In genomic region chr2:11590193-11590592, GRCh38 we compare ENCODE assay signal across 35 cellular contexts.
"Had no signal": no experiment of that assay in that cellular context is flagged by ENCODE, and none has a peak within 500 bp of the region (broad histone marks: within the 10 kb centered on the region; RNA-seq: fewer than 3 reads in every experiment).

No MANE protein-coding gene starts in this region.

- H3K9me3 Mint-ChIP-seq: activated B cell treated with CpG ODN at 0.5 μM for 24 hours; activated CD4-positive, alpha-beta memory T cell treated with anti-CD3 and anti-CD28 coated beads for 36 hours; activated CD4-positive, alpha-beta T cell treated with anti-CD3 and anti-CD28 coated beads, Interleukin-2, amount 10 ng/mL, durations not matched to agents 24 days and 14 days; activated CD8-positive, alpha-beta T cell treated with anti-CD3 and anti-CD28 coated beads for 36 hours; activated naive CD4-positive, alpha-beta T cell treated with anti-CD3 and anti-CD28 coated beads for 36 hours; activated naive CD4-positive, alpha-beta T cell treated with anti-CD3 and anti-CD28 coated beads, Interleukin-2, amount 50 U/mL, for 72 hours; activated naive CD8-positive, alpha-beta T cell treated with anti-CD3 and anti-CD28 coated beads for 36 hours; activated T-cell treated with anti-CD3 and anti-CD28 coated beads, Interleukin-2, amount 50 U/mL, for 4 hours; activated T-cell treated with anti-CD3 and anti-CD28 coated beads, Interleukin-2, amount 50 U/mL, for 72 hours; activated T-helper 1 cell treated with anti-CD3 and anti-CD28 coated beads, Interleukin-12 subunit alpha, Interleukin-12 subunit beta, Interleukin-2, Interleukin-4 antibody, amounts not matched to agents 30 ng/mL and 10 ng/mL and 1 ng/mL, durations not matched to agents 14 hours and 24 hours and 36 hours; activated T-helper 17 cell treated with anti-CD3 and anti-CD28 coated beads, Interleukin-2, amount 50 U/mL, for 72 hours; T-helper 1 cell treated with Interleukin-12 subunit alpha and Interleukin-12 subunit beta and Interleukin-4 antibody, amounts not matched to agents 30 μg/mL and 1 μg/mL, for 36 hours; T-helper 2 cell treated with Interferon-gamma antibody and Interleukin-4, amounts not matched to agents 5 μg/mL and 100 μg/mL, for 36 hours had no signal

- H3K27ac ChIP-seq: adrenal gland, body of pancreas, brain microvascular endothelial cell, breast epithelium, VCaP had no signal

- H3K9me3 ChIP-seq: adrenal gland, body of pancreas, breast epithelium had no signal

- H3K4me1 Mint-ChIP-seq: activated B cell treated with CpG ODN at 0.5 μM for 24 hours; activated CD4-positive, alpha-beta T cell treated with anti-CD3 and anti-CD28 coated beads, Interleukin-2, amount 10 ng/mL, durations not matched to agents 24 days and 14 days; activated naive CD8-positive, alpha-beta T cell treated with anti-CD3 and anti-CD28 coated beads for 36 hours; activated T-helper 17 cell treated with anti-CD3 and anti-CD28 coated beads, Interleukin-2, amount 50 U/mL, for 72 hours had no signal

- DNase-seq: activated B cell treated with CpG ODN at 0.5 μM for 24 hours; activated CD4-positive, alpha-beta memory T cell treated with anti-CD3 and anti-CD28 coated beads for 36 hours; activated CD4-positive, alpha-beta T cell treated with anti-CD3 and anti-CD28 coated beads for 4 hours; activated CD4-positive, alpha-beta T cell treated with anti-CD3 and anti-CD28 coated beads, Interleukin-2, amount 10 ng/mL, durations not matched to agents 24 days and 14 days; activated CD4-positive, alpha-beta T cell treated with anti-CD3 and anti-CD28 coated beads, Interleukin-2, amount 50 U/mL, for 1 hour; activated CD4-positive, alpha-beta T cell treated with anti-CD3 and anti-CD28 coated beads, Interleukin-2, amount 50 U/mL, for 4 hours; activated CD4-positive, CD25-positive, alpha-beta regulatory T cell treated with anti-CD3 and anti-CD28 coated beads, Interleukin-2, amount 50 U/mL, for 72 hours; activated CD8-positive, alpha-beta memory T cell treated with anti-CD3 and anti-CD28 coated beads, Interleukin-2, amount 50 U/mL, for 4 hours; activated CD8-positive, alpha-beta T cell treated with anti-CD3 and anti-CD28 coated beads for 36 hours; activated effector memory CD4-positive, alpha-beta T cell treated with anti-CD3 and anti-CD28 coated beads, Interleukin-2, amount 50 U/mL, for 16 hours; activated gamma-delta T cell treated with Interleukin-2 at 50 U/mL for 16 hours; activated naive CD4-positive, alpha-beta T cell; activated naive CD4-positive, alpha-beta T cell treated with anti-CD3 and anti-CD28 coated beads for 36 hours; activated naive CD4-positive, alpha-beta T cell treated with anti-CD3 and anti-CD28 coated beads, Interleukin-2, amount 50 U/mL, for 16 hours; activated naive CD8-positive, alpha-beta T cell treated with anti-CD3 and anti-CD28 coated beads for 36 hours; activated T-cell treated with anti-CD3 and anti-CD28 coated beads for 4 hours; activated T-cell treated with anti-CD3 and anti-CD28 coated beads, Interleukin-2, amount 50 U/mL, for 1 hour; activated T-cell treated with anti-CD3 and anti-CD28 coated beads, Interleukin-2, amount 50 U/mL, for 4 hours; activated T-cell treated with anti-CD3 and anti-CD28 coated beads, Interleukin-2, amount 50 U/mL, for 72 hours; adrenal gland; amniotic stem cell; body of pancreas; brain microvascular endothelial cell; central memory CD4-positive, alpha-beta T cell; SW 1271; T-helper 1 cell; T-helper 2 cell; T-helper 9 cell had no signal

- H3K27me3 ChIP-seq: adrenal gland, body of pancreas, breast epithelium had no signal

- H3K36me3 ChIP-seq: adrenal gland, brain microvascular endothelial cell, breast epithelium had no signal

- H3K4me1 ChIP-seq: adrenal gland, breast epithelium had no signal

- H3K4me3 ChIP-seq: adrenal gland, body of pancreas, breast epithelium had no signal

- H3K27ac Mint-ChIP-seq: activated B cell treated with CpG ODN at 0.5 μM for 24 hours; activated CD4-positive, alpha-beta memory T cell treated with anti-CD3 and anti-CD28 coated beads for 36 hours; activated CD4-positive, alpha-beta T cell treated with anti-CD3 and anti-CD28 coated beads, Interleukin-2, amount 10 ng/mL, durations not matched to agents 24 days and 14 days; activated CD8-positive, alpha-beta T cell treated with anti-CD3 and anti-CD28 coated beads for 36 hours; activated naive CD4-positive, alpha-beta T cell treated with anti-CD3 and anti-CD28 coated beads for 36 hours; activated naive CD4-positive, alpha-beta T cell treated with anti-CD3 and anti-CD28 coated beads, Interleukin-2, amount 50 U/mL, for 72 hours; activated naive CD8-positive, alpha-beta T cell treated with anti-CD3 and anti-CD28 coated beads for 36 hours; activated T-cell treated with anti-CD3 and anti-CD28 coated beads, Interleukin-2, amount 50 U/mL, for 72 hours; activated T-helper 1 cell treated with anti-CD3 and anti-CD28 coated beads, Interleukin-12 subunit alpha, Interleukin-12 subunit beta, Interleukin-2, Interleukin-4 antibody, amounts not matched to agents 30 ng/mL and 10 ng/mL and 1 ng/mL, durations not matched to agents 14 hours and 24 hours and 36 hours; activated T-helper 17 cell treated with anti-CD3 and anti-CD28 coated beads, Interleukin-2, amount 50 U/mL, for 72 hours; T-helper 1 cell treated with Interleukin-12 subunit alpha and Interleukin-12 subunit beta and Interleukin-4 antibody, amounts not matched to agents 30 μg/mL and 1 μg/mL, for 36 hours; T-helper 2 cell treated with Interferon-gamma antibody and Interleukin-4, amounts not matched to agents 5 μg/mL and 100 μg/mL, for 36 hours had no signal

- H3K4me3 Mint-ChIP-seq: activated B cell treated with CpG ODN at 0.5 μM for 24 hours; activated CD4-positive, alpha-beta memory T cell treated with anti-CD3 and anti-CD28 coated beads for 36 hours; activated CD4-positive, alpha-beta T cell treated with anti-CD3 and anti-CD28 coated beads, Interleukin-2, amount 10 ng/mL, durations not matched to agents 24 days and 14 days; activated CD8-positive, alpha-beta T cell treated with anti-CD3 and anti-CD28 coated beads for 36 hours; activated naive CD4-positive, alpha-beta T cell treated with anti-CD3 and anti-CD28 coated beads for 36 hours; activated naive CD8-positive, alpha-beta T cell treated with anti-CD3 and anti-CD28 coated beads for 36 hours; activated T-cell treated with anti-CD3 and anti-CD28 coated beads, Interleukin-2, amount 50 U/mL, for 4 hours; activated T-cell treated with anti-CD3 and anti-CD28 coated beads, Interleukin-2, amount 50 U/mL, for 72 hours; activated T-helper 1 cell treated with anti-CD3 and anti-CD28 coated beads, Interleukin-12 subunit alpha, Interleukin-12 subunit beta, Interleukin-2, Interleukin-4 antibody, amounts not matched to agents 30 ng/mL and 10 ng/mL and 1 ng/mL, durations not matched to agents 14 hours and 24 hours and 36 hours; activated T-helper 17 cell treated with anti-CD3 and anti-CD28 coated beads, Interleukin-2, amount 50 U/mL, for 72 hours; T-helper 1 cell treated with Interleukin-12 subunit alpha and Interleukin-12 subunit beta and Interleukin-4 antibody, amounts not matched to agents 30 μg/mL and 1 μg/mL, for 36 hours; T-helper 2 cell treated with Interferon-gamma antibody and Interleukin-4, amounts not matched to agents 5 μg/mL and 100 μg/mL, for 36 hours had no signal

- ATAC-seq: activated CD8-positive, alpha-beta T cell treated with anti-CD3 and anti-CD28 coated beads for 36 hours; activated naive CD4-positive, alpha-beta T cell treated with anti-CD3 and anti-CD28 coated beads, Interleukin-2, amount 50 U/mL, for 72 hours; activated T-cell treated with anti-CD3 and anti-CD28 coated beads, Interleukin-2, amount 50 U/mL, for 4 hours; activated T-cell treated with anti-CD3 and anti-CD28 coated beads, Interleukin-2, amount 50 U/mL, for 72 hours; activated T-helper 17 cell treated with anti-CD3 and anti-CD28 coated beads, Interleukin-2, amount 50 U/mL, for 72 hours; body of pancreas had no signal

- H3K27me3 Mint-ChIP-seq: activated CD8-positive, alpha-beta T cell treated with anti-CD3 and anti-CD28 coated beads for 36 hours; activated naive CD8-positive, alpha-beta T cell treated with anti-CD3 and anti-CD28 coated beads for 36 hours had no signal
